8 cellular contexts compared by ENCODE assay signal in genomic region chr13:29593605-29594297, GRCh38. TPM values are rescaled to one million over a fixed set of nuclear protein-coding genes. Genes with fewer than 3 reads are reported as not detected.
A peak's percentile ranks its signal among the peaks of the same experiment; 100 is the strongest.
DNase-seq lines count a peak whose midpoint lies in the region; ATAC-seq and TF ChIP-seq lines count a peak whose summit lies in the region.

No MANE protein-coding gene starts in this region.

- H3K4me3 Mint-ChIP-seq in activated naive CD8-positive, alpha-beta T cell treated with anti-CD3 and anti-CD28 coated beads, Interleukin-2, amount 10 ng/mL, durations not matched to agents 7 days and 5 days, result peak overlapping the region; percentile 91

- peaks cover 0 to 18% of the 10 kb centered on the region in 2 donors for H3K4me1 ChIP-seq in right atrium auricular region
- peaks cover 11% of the 10 kb centered on the region; the same call in 1 of the 2 replicates for H3K4me1 ChIP-seq in iPS-20b (ENCODE audit: insufficient read depth, low read length)

- peak overlapping the region; percentile 93 for H3K27ac Mint-ChIP-seq in activated naive CD8-positive, alpha-beta T cell treated with anti-CD3 and anti-CD28 coated beads, Interleukin-2, amount 10 ng/mL, durations not matched to agents 7 days and 5 days

- intact Hi-C loops in Right ventricle myocardium superior (cut with DNase I), result no loop called here

- DNase-seq in right atrium auricular region (ENCODE audit: low spot score), result no peak
- DNase-seq in Right ventricle myocardium superior, result no peak
- no peak for DNase-seq in activated naive CD8-positive, alpha-beta T cell treated with anti-CD3 and anti-CD28 coated beads, Interleukin-2, amount 10 ng/mL, durations not matched to agents 7 days and 5 days
- DNase-seq in NK-92 treated with Interleukin-12 subunit alpha and Interleukin-12 subunit beta, amount 100 ng/mL, for 24 hours (lab: John Stamatoyannopoulos, UW), result no peak
- no peak for DNase-seq in midbrain (lab: John Stamatoyannopoulos, UW)
- no peak for DNase-seq in NOMO-1 treated with dmso at 0.1 percent for 144 hours (lab: John Stamatoyannopoulos, UW; ENCODE audit: unreplicated experiment)

- peaks cover 6% of the 10 kb centered on the region for H3K36me3 Mint-ChIP-seq in activated naive CD8-positive, alpha-beta T cell treated with anti-CD3 and anti-CD28 coated beads, Interleukin-2, amount 10 ng/mL, durations not matched to agents 7 days and 5 days

- H3K4me1 Mint-ChIP-seq in activated naive CD8-positive, alpha-beta T cell treated with anti-CD3 and anti-CD28 coated beads, Interleukin-2, amount 10 ng/mL, durations not matched to agents 7 days and 5 days, result peaks cover 44% of the 10 kb centered on the region

- peak overlapping the region; percentile 86 to 89 for H3K27ac ChIP-seq in right atrium auricular region
- no peak overlapping the region for H3K27ac ChIP-seq in iPS-20b (ENCODE audit: low read length)

- POLR2A ChIA-PET in activated naive CD8-positive, alpha-beta T cell treated with anti-CD3 and anti-CD28 coated beads, Interleukin-2, amount 10 ng/mL, durations not matched to agents 7 days and 5 days (lab: Charles Lee), result no interaction called here

- no peaks in the 10 kb centered on the region for H3K9me3 Mint-ChIP-seq in activated naive CD8-positive, alpha-beta T cell treated with anti-CD3 and anti-CD28 coated beads, Interleukin-2, amount 10 ng/mL, durations not matched to agents 7 days and 5 days

- no peaks in the 10 kb centered on the region for H3K9me3 ChIP-seq in right atrium auricular region
- H3K9me3 ChIP-seq in iPS-20b (ENCODE audit: insufficient read depth, low read depth, low read length), result no peaks in the 10 kb centered on the region

- H3K27me3 Mint-ChIP-seq in activated naive CD8-positive, alpha-beta T cell treated with anti-CD3 and anti-CD28 coated beads, Interleukin-2, amount 10 ng/mL, durations not matched to agents 7 days and 5 days, result no peaks in the 10 kb centered on the region

- TF ChIP-seq CTCF in right atrium auricular region (IDR thresholded peaks at IDR 0.05), result no peak

- H3K9ac ChIP-seq in iPS-20b (ENCODE audit: low read depth, low read length), result peak overlapping the region; percentile 88; the same call in 1 of the 2 replicates

- ATAC-seq in Right ventricle myocardium superior (ENCODE audit: poor library complexity) (no peak), HG03457 (IDR thresholded peaks at IDR 0.05; ENCODE audit: unreplicated experiment) (no peak)
- ATAC-seq in activated naive CD8-positive, alpha-beta T cell treated with anti-CD3 and anti-CD28 coated beads, Interleukin-2, amount 10 ng/mL, durations not matched to agents 7 days and 5 days (ENCODE audit: low read depth), result no peak

- H3K4me3 ChIP-seq in right atrium auricular region (peak overlapping the region in 1 of 2 donors; percentile 76), iPS-20b (ENCODE audit: low read length) (peak overlapping the region; percentile 89)

- H3K36me3 ChIP-seq in right atrium auricular region (no peaks in the 10 kb centered on the region), iPS-20b (ENCODE audit: insufficient read depth, low read depth, low read length) (peaks cover 6% of the 10 kb centered on the region; the same call in 1 of the 2 replicates)

- H3K27me3 ChIP-seq in right atrium auricular region (no peaks in the 10 kb centered on the region), iPS-20b (ENCODE audit: insufficient read depth, low read length) (peaks cover 13% of the 10 kb centered on the region)

RNA-seq across cellular contexts. Expression of gene SLC7A1, which starts 1.7 kb away (rescaled TPM):
- total RNA-seq in right atrium auricular region (10 to 100 TPM in 1 of 2 donors, 1 to 10 TPM in 1; 8.6 to 19.5 TPM), Right ventricle myocardium superior (14.2 TPM)
- 10 to 100 TPM; 62.8 to 68.2 TPM for total RNA-seq in activated naive CD8-positive, alpha-beta T cell treated with anti-CD3 and anti-CD28 coated beads, Interleukin-2, amount 10 ng/mL, durations not matched to agents 7 days and 5 days
